In the genomic region with DNA sequence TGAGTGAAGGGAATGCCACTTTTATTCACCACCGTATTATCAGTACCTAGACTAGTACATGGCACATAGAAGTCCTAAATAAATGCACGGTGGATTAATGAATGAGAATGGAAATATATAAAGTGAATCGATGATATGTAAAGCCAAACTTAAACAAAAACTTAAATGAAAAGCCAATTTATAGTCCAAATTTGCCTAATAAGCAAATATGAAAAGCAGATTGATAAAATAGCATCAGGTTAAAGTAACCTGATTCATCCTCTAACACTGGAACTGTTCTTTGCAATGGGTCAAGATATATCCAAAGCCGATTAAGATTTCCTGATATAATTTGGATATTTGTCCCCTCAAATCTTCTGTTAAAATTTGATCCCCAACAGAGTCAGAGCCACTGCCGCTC, we compare ENCODE assay signal across 9 cellular contexts.
"Had no signal": no experiment of that assay in that cellular context is flagged by ENCODE, and none has a peak within 500 bp of the region (broad histone marks: within the 10 kb centered on the region; RNA-seq: fewer than 3 reads in every experiment).

No MANE protein-coding gene starts in this region.

- H3K4me1 Mint-ChIP-seq: GM23338, H9, IgD-negative memory B cell had no signal

- FAIRE-seq: H1, H54 had no signal

- ATAC-seq: GM23338, HCT116 had no signal

- H3K9me3 Mint-ChIP-seq: GM23338 had no signal

- H3K4me3 Mint-ChIP-seq: GM23338, H9, HFFc6, IgD-negative memory B cell had no signal

- H3K4me3 ChIP-seq: GM23338 had no signal

- H2AFZ ChIP-seq: GM23338 had no signal

- H3K27me3 Mint-ChIP-seq: IgD-negative memory B cell had no signal

- DNase-seq: H9, HFFc6, KG1 had no signal

- H3K27ac Mint-ChIP-seq: GM23338, H9, HFFc6, IgD-negative memory B cell had no signal

- H3K36me3 Mint-ChIP-seq: IgD-negative memory B cell had no signal

- H3K27ac ChIP-seq: HL-60 had no signal

- H3K4me2 ChIP-seq: GM23338 had no signal
